Comparison of ENCODE assay signal across 19 cellular contexts in genomic region chr14:71487941-71488340, GRCh38.
DNase-seq lines count a peak whose midpoint lies in the region; ATAC-seq and TF ChIP-seq lines count a peak whose summit lies in the region.
"Had no signal": no experiment of that assay in that cellular context is flagged by ENCODE, and none has a peak within 500 bp of the region (broad histone marks: within the 10 kb centered on the region; RNA-seq: fewer than 3 reads in every experiment).

No MANE protein-coding gene starts in this region.

- no peak overlapping the region for H2AFZ ChIP-seq in PC-3 (ENCODE audit: low read length)
- H2AFZ ChIP-seq: hepatocyte had no signal

- H3K4me1 ChIP-seq in PC-3 (ENCODE audit: insufficient read depth, low read length) (peaks cover 8% of the 10 kb centered on the region; the same call in 1 of the 2 replicates), SJCRH30 (no peaks in the 10 kb centered on the region)
- H3K4me1 ChIP-seq: esophagus squamous epithelium had no signal

- H3K9ac ChIP-seq in PC-3 (ENCODE audit: low read length) = no peak overlapping the region

- H3K4me3 ChIP-seq in PC-3 (ENCODE audit: low read length) (no peak overlapping the region), dorsolateral prefrontal cortex (no peak overlapping the region), SJCRH30 (no peak overlapping the region)
- H3K4me3 ChIP-seq: esophagus squamous epithelium, hepatocyte, sigmoid colon had no signal

- no peak overlapping the region for H3K4me2 ChIP-seq in PC-3 (ENCODE audit: low read length)

- H3K36me3 Mint-ChIP-seq in activated T-cell treated with anti-CD3 and anti-CD28 coated beads, Interleukin-2, amount 50 U/mL, for 72 hours (ENCODE audit: insufficient read depth in 2 of 2) = peaks cover 2 to 3% of the 10 kb centered on the region in 2 donors
- H3K36me3 Mint-ChIP-seq in stimulated activated naive B cell treated with anti-CD40 and anti-IgM and Interleukin-4, amounts not matched to agents 10 μg/mL and 1 μg/mL and 100 μg/mL, for 72 hours = peaks cover 25 to 43% of the 10 kb centered on the region in 2 donors

- no TSS peak for BruUV-seq in PC-3 (replicated peaks; lab: Mats Ljungman, UMichigan)

- intact Hi-C loops in PC-3 (cut with micrococcal nuclease) (no loop called here), dorsolateral prefrontal cortex (cut with DNase I) (no loop called here)

- H3K9me3 ChIP-seq in PC-3 (ENCODE audit: low read length) = no peaks in the 10 kb centered on the region
- H3K9me3 ChIP-seq in SJCRH30 (replicated peaks) = no peaks in the 10 kb centered on the region
- H3K9me3 ChIP-seq: esophagus squamous epithelium, sigmoid colon had no signal

- H3K27ac ChIP-seq in PC-3 (ENCODE audit: low read length) (no peak overlapping the region), dorsolateral prefrontal cortex (peak overlapping the region in 37 of 59 donors; percentile 1 to 77 (median 50)), SJCRH30 (no peak overlapping the region)
- H3K27ac ChIP-seq: esophagus squamous epithelium had no signal

- no peaks in the 10 kb centered on the region for H3K9me2 ChIP-seq in PC-3 (replicated peaks; ENCODE audit: low read length)

- no peaks in the 10 kb centered on the region for H3K27me3 ChIP-seq in PC-3 (ENCODE audit: low read length)
- H3K27me3 ChIP-seq in dorsolateral prefrontal cortex = no peaks in the 10 kb centered on the region
- no peaks in the 10 kb centered on the region for H3K27me3 ChIP-seq in SJCRH30
- H3K27me3 ChIP-seq: esophagus squamous epithelium, hepatocyte, sigmoid colon had no signal

- CTCF ChIA-PET in PC-3 (lab: Charles Lee) = no interaction called here
- CTCF ChIA-PET in HEK293T (lab: Yijun Ruan, JAX) = no interaction called here

- H3K4me1 Mint-ChIP-seq in activated T-cell treated with anti-CD3 and anti-CD28 coated beads, Interleukin-2, amount 50 U/mL, for 72 hours (ENCODE audit: low read depth) = peaks cover 23% of the 10 kb centered on the region
- peaks cover 29 to 40% of the 10 kb centered on the region in 2 donors for H3K4me1 Mint-ChIP-seq in stimulated activated naive B cell treated with anti-CD40 and anti-IgM and Interleukin-4, amounts not matched to agents 10 μg/mL and 1 μg/mL and 100 μg/mL, for 72 hours

- 0 out of 2 replicates have a peak, but pooled peaks cover 6% of the 10 kb centered on the region for H4K20me1 ChIP-seq in PC-3 (ENCODE audit: low read length)

- no peak overlapping the region for H3K4me3 Mint-ChIP-seq in activated T-cell treated with anti-CD3 and anti-CD28 coated beads, Interleukin-2, amount 50 U/mL, for 72 hours
- no peak overlapping the region for H3K4me3 Mint-ChIP-seq in stimulated activated naive B cell treated with anti-CD40 and anti-IgM and Interleukin-4, amounts not matched to agents 10 μg/mL and 1 μg/mL and 100 μg/mL, for 72 hours
- H3K4me3 Mint-ChIP-seq: CD8-positive, alpha-beta memory T cell had no signal

- H3K27me3 Mint-ChIP-seq in activated T-cell treated with anti-CD3 and anti-CD28 coated beads, Interleukin-2, amount 50 U/mL, for 72 hours (ENCODE audit: low read depth) = no peaks in the 10 kb centered on the region
- no peaks in the 10 kb centered on the region for H3K27me3 Mint-ChIP-seq in stimulated activated naive B cell treated with anti-CD40 and anti-IgM and Interleukin-4, amounts not matched to agents 10 μg/mL and 1 μg/mL and 100 μg/mL, for 72 hours
- H3K27me3 Mint-ChIP-seq: CD8-positive, alpha-beta memory T cell had no signal

- POLR2A ChIA-PET in PC-3 (lab: Charles Lee; ENCODE audit: unreplicated experiment) (no interaction called here), HEK293T (lab: Yijun Ruan, JAX) (no interaction called here)

- no peak overlapping the region for H3K27ac Mint-ChIP-seq in activated T-cell treated with anti-CD3 and anti-CD28 coated beads, Interleukin-2, amount 50 U/mL, for 72 hours
- H3K27ac Mint-ChIP-seq in stimulated activated naive B cell treated with anti-CD40 and anti-IgM and Interleukin-4, amounts not matched to agents 10 μg/mL and 1 μg/mL and 100 μg/mL, for 72 hours = peak overlapping the region; percentile 11

- H3K36me3 ChIP-seq in PC-3 (ENCODE audit: low read depth, low read length) (0 out of 2 replicates have a peak, but pooled peaks cover 8% of the 10 kb centered on the region), SJCRH30 (no peaks in the 10 kb centered on the region)
- H3K36me3 ChIP-seq: esophagus squamous epithelium, sigmoid colon had no signal

- H3K9me3 Mint-ChIP-seq in activated T-cell treated with anti-CD3 and anti-CD28 coated beads, Interleukin-2, amount 50 U/mL, for 72 hours = no peaks in the 10 kb centered on the region
- no peaks in the 10 kb centered on the region for H3K9me3 Mint-ChIP-seq in stimulated activated naive B cell treated with anti-CD40 and anti-IgM and Interleukin-4, amounts not matched to agents 10 μg/mL and 1 μg/mL and 100 μg/mL, for 72 hours
- H3K9me3 Mint-ChIP-seq: CD8-positive, alpha-beta memory T cell had no signal

- no peaks in the 10 kb centered on the region for H3F3A ChIP-seq in PC-3 (ENCODE audit: low read length, unreplicated experiment)

- peaks cover 39% of the 10 kb centered on the region for H3K79me2 ChIP-seq in PC-3 (ENCODE audit: low read length)

- DNase-seq in activated T-cell treated with anti-CD3 and anti-CD28 coated beads, Interleukin-2, amount 50 U/mL, for 72 hours = no peak
- no peak for DNase-seq in activated T-cell treated with anti-CD3 and anti-CD28 coated beads, Interleukin-2, amount 50 U/mL, for 48 hours
- DNase-seq in PC-3 (peak; percentile 14), dorsolateral prefrontal cortex (no peak), HEK293T (ENCODE audit: extremely low spot score) (no peak), SJCRH30 (no peak)
- no peak for DNase-seq in stimulated activated naive B cell treated with anti-CD40 and anti-IgM and Interleukin-4, amounts not matched to agents 10 μg/mL and 1 μg/mL and 100 μg/mL, for 72 hours
- DNase-seq: activated effector memory CD4-positive, alpha-beta T cell treated with anti-CD3 and anti-CD28 coated beads, Interleukin-2, amount 50 U/mL, for 16 hours; CD8-positive, alpha-beta memory T cell; esophagus squamous epithelium; NCI-H1105 treated with DMSO at 0.1 percent for 48 hours; NCI-H226; nucleus accumbens; sigmoid colon; stimulated activated CD4-positive, alpha-beta T cell treated with anti-CD3 and anti-CD28 coated beads, Interleukin-4, amount 100 ng/mL, for 24 hours; trophoblast cell had no signal

- ATAC-seq in activated T-cell treated with anti-CD3 and anti-CD28 coated beads, Interleukin-2, amount 50 U/mL, for 72 hours (replicated peaks in 1 of 2) = peak; percentile 28 to 43
- ATAC-seq in PC-3 (peak; percentile 58), HG02571 (IDR thresholded peaks at IDR 0.05; ENCODE audit: unreplicated experiment) (no peak)
- peak; percentile 45 to 52 for ATAC-seq in stimulated activated naive B cell treated with anti-CD40 and anti-IgM and Interleukin-4, amounts not matched to agents 10 μg/mL and 1 μg/mL and 100 μg/mL, for 72 hours (replicated peaks)
- ATAC-seq: HepG2 had no signal

- no peak for TF ChIP-seq CTCF in PC-3 (conservative IDR thresholded peaks at IDR 0.05; ENCODE audit: low read depth, low read length)
- TF ChIP-seq CTCF in dorsolateral prefrontal cortex (IDR thresholded peaks at IDR 0.05 in 54 of 56, conservative IDR thresholded peaks at IDR 0.05 in 2 of 56; ENCODE audit: low read depth in 1 of 56, partially characterized antibody in 56 of 56) = no peak

TF ChIP-seq in HEK293T, 16 proteins besides CTCF, POLR2A, EP300 and RAD21:
- TF ChIP-seq HDGF (IDR thresholded peaks at IDR 0.05; ENCODE audit: borderline replicate concordance) (no peak), ELF4 (IDR thresholded peaks at IDR 0.05) (no peak)

Comparison
In these comparisons a context has a peak if more than half of its experiments do, and no peak if none do; other contexts are left out.
1. H3K27ac ChIP-seq: peak in dorsolateral prefrontal cortex (37 of 59); none in PC-3 (single experiment) and SJCRH30 (single experiment).